1 cellular context compared by ENCODE assay signal in the genomic region with DNA sequence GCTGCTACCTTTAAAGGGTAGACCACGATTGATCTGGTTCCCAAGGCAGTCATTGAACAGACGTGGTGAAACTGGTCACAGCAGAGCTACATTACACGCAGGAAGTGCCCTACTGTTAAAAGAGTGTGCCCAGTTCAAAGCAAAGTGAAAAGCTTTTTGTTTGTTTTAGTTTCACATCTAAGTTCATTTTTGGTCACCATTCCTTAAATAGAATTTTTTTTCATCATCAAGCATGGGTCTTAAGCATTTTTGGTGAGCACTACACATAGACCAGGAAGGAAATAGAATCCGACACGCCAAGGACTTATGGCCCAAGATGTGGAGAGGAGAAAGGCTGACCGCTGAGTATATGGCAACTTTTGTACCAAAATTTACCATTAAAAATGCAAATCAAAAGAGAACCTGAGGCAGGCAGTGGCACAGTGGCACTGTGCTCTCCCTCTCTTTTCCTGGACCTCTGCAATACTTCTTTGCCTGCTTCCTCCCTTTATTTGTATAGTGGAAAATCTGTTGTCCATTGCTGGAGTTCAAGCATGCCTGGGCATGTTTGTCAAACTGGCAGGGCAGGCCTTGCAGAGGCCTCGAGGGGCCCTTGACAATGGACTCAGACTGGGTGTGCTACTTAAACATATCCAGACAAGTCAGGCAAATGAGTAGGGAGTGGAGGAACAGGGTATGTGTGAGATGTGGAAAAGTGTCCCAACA.
TF ChIP-seq lines count a peak whose summit lies in the region.

No MANE protein-coding gene starts in this region.

TF ChIP-seq in HepG2, 621 proteins besides CTCF, POLR2A, EP300 and RAD21 (continued from another document):
- TF ChIP-seq, protein P1, sequence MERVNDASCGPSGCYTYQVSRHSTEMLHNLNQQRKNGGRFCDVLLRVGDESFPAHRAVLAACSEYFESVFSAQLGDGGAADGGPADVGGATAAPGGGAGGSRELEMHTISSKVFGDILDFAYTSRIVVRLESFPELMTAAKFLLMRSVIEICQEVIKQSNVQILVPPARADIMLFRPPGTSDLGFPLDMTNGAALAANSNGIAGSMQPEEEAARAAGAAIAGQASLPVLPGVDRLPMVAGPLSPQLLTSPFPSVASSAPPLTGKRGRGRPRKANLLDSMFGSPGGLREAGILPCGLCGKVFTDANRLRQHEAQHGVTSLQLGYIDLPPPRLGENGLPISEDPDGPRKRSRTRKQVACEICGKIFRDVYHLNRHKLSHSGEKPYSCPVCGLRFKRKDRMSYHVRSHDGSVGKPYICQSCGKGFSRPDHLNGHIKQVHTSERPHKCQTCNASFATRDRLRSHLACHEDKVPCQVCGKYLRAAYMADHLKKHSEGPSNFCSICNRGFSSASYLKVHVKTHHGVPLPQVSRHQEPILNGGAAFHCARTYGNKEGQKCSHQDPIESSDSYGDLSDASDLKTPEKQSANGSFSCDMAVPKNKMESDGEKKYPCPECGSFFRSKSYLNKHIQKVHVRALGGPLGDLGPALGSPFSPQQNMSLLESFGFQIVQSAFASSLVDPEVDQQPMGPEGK (CRISPR knock-in tag; IDR thresholded peaks at IDR 0.05), result peak; percentile 38; the same call in 1 of the 2 replicates
- TF ChIP-seq PPARG (CRISPR knock-in tag; conservative IDR thresholded peaks at IDR 0.05) (peak; percentile 71), ELF3 (CRISPR knock-in tag; IDR thresholded peaks at IDR 0.05) (peak; percentile 79; the same call in 1 of the 2 replicates), HOXA3 (CRISPR knock-in tag; IDR thresholded peaks at IDR 0.05) (peak; percentile 65), MZF1 (CRISPR knock-in tag; IDR thresholded peaks at IDR 0.05; ENCODE audit: borderline replicate concordance) (no peak), ZKSCAN8 (CRISPR knock-in tag; IDR thresholded peaks at IDR 0.05; ENCODE audit: borderline replicate concordance) (no peak), ZNF3 (CRISPR knock-in tag; IDR thresholded peaks at IDR 0.05) (no peak), THYN1 (CRISPR knock-in tag; IDR thresholded peaks at IDR 0.05; ENCODE audit: borderline replicate concordance, low read depth) (no peak), ZNF782 (CRISPR knock-in tag; IDR thresholded peaks at IDR 0.05; ENCODE audit: borderline replicate concordance) (no peak), NFATC3 (CRISPR knock-in tag; IDR thresholded peaks at IDR 0.05) (no peak), ZFP36L2 (CRISPR knock-in tag; IDR thresholded peaks at IDR 0.05) (no peak), PHB2 (IDR thresholded peaks at IDR 0.05; ENCODE audit: partially characterized antibody) (no peak), CBX2 (IDR thresholded peaks at IDR 0.05; ENCODE audit: low read depth, low read length) (no peak), CBX2 (CRISPR knock-in tag; IDR thresholded peaks at IDR 0.05; ENCODE audit: low read depth) (no peak), ZFP36L1 (CRISPR knock-in tag; IDR thresholded peaks at IDR 0.05) (0 out of 2 replicates have a peak, but pooled peaks have one; percentile 72), MBNL3 (CRISPR knock-in tag; conservative IDR thresholded peaks at IDR 0.05) (peak; percentile 86; the same call in 1 of the 2 replicates), ZNF253 (CRISPR knock-in tag; IDR thresholded peaks at IDR 0.05; ENCODE audit: borderline replicate concordance) (no peak), ZNF746 (CRISPR knock-in tag; IDR thresholded peaks at IDR 0.05) (no peak), FOXM1 (CRISPR knock-in tag; IDR thresholded peaks at IDR 0.05) (no peak), CCDC6 (CRISPR knock-in tag; IDR thresholded peaks at IDR 0.05) (no peak), ZIK1 (CRISPR knock-in tag; IDR thresholded peaks at IDR 0.05; ENCODE audit: borderline replicate concordance, low read depth) (0 out of 2 replicates have a peak, but pooled peaks have one; percentile 56), ATF1 (CRISPR knock-in tag; IDR thresholded peaks at IDR 0.05) (no peak), FOXO1 (CRISPR knock-in tag; IDR thresholded peaks at IDR 0.05) (peak; percentile 85), ZNF557 (CRISPR knock-in tag; IDR thresholded peaks at IDR 0.05) (no peak), ZNF207 (IDR thresholded peaks at IDR 0.05; ENCODE audit: borderline replicate concordance) (no peak), PTBP1 (IDR thresholded peaks at IDR 0.05; ENCODE audit: low read depth, low read length, poor library complexity, severe bottlenecking) (no peak), ZNF546 (CRISPR knock-in tag; conservative IDR thresholded peaks at IDR 0.05) (no peak), ZNF292 (CRISPR knock-in tag; IDR thresholded peaks at IDR 0.05; ENCODE audit: borderline replicate concordance, low read depth) (peak; percentile 83; the same call in 1 of the 2 replicates), RFXANK (CRISPR knock-in tag; IDR thresholded peaks at IDR 0.05) (no peak; the same call in 1 of the 2 replicates), NFE2L2 (IDR thresholded peaks at IDR 0.05; ENCODE audit: low read length) (no peak), ZFP36 (IDR thresholded peaks at IDR 0.05; ENCODE audit: borderline replicate concordance, low read depth, low read length, partially characterized antibody) (no peak), MED8 (CRISPR knock-in tag; IDR thresholded peaks at IDR 0.05; ENCODE audit: insufficient replicate concordance) (no peak), ZNF543 (CRISPR knock-in tag; IDR thresholded peaks at IDR 0.05) (0 out of 2 replicates have a peak, but pooled peaks have one; percentile 49), ZNF17 (CRISPR knock-in tag; IDR thresholded peaks at IDR 0.05) (no peak), TOPORS (CRISPR knock-in tag; IDR thresholded peaks at IDR 0.05) (no peak), ZNF572 (CRISPR knock-in tag; IDR thresholded peaks at IDR 0.05) (no peak), ZNF430 (CRISPR knock-in tag; IDR thresholded peaks at IDR 0.05) (0 out of 2 replicates have a peak, but pooled peaks have one; percentile 21)
- TF ChIP-seq, protein P2, sequence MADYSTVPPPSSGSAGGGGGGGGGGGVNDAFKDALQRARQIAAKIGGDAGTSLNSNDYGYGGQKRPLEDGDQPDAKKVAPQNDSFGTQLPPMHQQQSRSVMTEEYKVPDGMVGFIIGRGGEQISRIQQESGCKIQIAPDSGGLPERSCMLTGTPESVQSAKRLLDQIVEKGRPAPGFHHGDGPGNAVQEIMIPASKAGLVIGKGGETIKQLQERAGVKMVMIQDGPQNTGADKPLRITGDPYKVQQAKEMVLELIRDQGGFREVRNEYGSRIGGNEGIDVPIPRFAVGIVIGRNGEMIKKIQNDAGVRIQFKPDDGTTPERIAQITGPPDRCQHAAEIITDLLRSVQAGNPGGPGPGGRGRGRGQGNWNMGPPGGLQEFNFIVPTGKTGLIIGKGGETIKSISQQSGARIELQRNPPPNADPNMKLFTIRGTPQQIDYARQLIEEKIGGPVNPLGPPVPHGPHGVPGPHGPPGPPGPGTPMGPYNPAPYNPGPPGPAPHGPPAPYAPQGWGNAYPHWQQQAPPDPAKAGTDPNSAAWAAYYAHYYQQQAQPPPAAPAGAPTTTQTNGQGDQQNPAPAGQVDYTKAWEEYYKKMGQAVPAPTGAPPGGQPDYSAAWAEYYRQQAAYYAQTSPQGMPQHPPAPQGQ (CRISPR knock-in tag; IDR thresholded peaks at IDR 0.05; ENCODE audit: borderline replicate concordance), result no peak
- TF ChIP-seq, protein P3, sequence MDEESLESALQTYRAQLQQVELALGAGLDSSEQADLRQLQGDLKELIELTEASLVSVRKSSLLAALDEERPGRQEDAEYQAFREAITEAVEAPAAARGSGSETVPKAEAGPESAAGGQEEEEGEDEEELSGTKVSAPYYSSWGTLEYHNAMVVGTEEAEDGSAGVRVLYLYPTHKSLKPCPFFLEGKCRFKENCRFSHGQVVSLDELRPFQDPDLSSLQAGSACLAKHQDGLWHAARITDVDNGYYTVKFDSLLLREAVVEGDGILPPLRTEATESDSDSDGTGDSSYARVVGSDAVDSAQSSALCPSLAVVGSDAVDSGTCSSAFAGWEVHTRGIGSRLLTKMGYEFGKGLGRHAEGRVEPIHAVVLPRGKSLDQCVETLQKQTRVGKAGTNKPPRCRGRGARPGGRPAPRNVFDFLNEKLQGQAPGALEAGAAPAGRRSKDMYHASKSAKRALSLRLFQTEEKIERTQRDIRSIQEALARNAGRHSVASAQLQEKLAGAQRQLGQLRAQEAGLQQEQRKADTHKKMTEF (CRISPR knock-in tag; IDR thresholded peaks at IDR 0.05), result peak; percentile 88
- TF ChIP-seq, protein P4, sequence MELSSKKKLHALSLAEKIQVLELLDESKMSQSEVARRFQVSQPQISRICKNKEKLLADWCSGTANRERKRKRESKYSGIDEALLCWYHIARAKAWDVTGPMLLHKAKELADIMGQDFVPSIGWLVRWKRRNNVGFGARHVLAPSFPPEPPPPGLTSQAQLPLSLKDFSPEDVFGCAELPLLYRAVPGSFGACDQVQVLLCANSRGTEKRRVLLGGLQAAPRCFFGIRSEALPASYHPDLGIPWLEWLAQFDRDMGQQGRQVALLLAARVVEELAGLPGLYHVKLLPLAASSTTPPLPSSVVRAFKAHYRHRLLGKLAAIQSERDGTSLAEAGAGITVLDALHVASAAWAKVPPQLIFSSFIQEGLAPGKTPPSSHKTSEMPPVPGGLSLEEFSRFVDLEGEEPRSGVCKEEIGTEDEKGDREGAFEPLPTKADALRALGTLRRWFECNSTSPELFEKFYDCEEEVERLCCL (CRISPR knock-in tag; IDR thresholded peaks at IDR 0.05; ENCODE audit: borderline replicate concordance), result no peak
- TF ChIP-seq, protein P5, sequence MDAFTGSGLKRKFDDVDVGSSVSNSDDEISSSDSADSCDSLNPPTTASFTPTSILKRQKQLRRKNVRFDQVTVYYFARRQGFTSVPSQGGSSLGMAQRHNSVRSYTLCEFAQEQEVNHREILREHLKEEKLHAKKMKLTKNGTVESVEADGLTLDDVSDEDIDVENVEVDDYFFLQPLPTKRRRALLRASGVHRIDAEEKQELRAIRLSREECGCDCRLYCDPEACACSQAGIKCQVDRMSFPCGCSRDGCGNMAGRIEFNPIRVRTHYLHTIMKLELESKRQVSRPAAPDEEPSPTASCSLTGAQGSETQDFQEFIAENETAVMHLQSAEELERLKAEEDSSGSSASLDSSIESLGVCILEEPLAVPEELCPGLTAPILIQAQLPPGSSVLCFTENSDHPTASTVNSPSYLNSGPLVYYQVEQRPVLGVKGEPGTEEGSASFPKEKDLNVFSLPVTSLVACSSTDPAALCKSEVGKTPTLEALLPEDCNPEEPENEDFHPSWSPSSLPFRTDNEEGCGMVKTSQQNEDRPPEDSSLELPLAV (CRISPR knock-in tag; conservative IDR thresholded peaks at IDR 0.05; ENCODE audit: low read depth), result no peak
- TF ChIP-seq, protein P6, sequence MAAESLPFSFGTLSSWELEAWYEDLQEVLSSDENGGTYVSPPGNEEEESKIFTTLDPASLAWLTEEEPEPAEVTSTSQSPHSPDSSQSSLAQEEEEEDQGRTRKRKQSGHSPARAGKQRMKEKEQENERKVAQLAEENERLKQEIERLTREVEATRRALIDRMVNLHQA (CRISPR knock-in tag; IDR thresholded peaks at IDR 0.05), result no peak
- TF ChIP-seq, protein P7, sequence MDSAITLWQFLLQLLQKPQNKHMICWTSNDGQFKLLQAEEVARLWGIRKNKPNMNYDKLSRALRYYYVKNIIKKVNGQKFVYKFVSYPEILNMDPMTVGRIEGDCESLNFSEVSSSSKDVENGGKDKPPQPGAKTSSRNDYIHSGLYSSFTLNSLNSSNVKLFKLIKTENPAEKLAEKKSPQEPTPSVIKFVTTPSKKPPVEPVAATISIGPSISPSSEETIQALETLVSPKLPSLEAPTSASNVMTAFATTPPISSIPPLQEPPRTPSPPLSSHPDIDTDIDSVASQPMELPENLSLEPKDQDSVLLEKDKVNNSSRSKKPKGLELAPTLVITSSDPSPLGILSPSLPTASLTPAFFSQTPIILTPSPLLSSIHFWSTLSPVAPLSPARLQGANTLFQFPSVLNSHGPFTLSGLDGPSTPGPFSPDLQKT (CRISPR knock-in tag; IDR thresholded peaks at IDR 0.05; ENCODE audit: borderline replicate concordance), result no peak
- TF ChIP-seq, protein P8, sequence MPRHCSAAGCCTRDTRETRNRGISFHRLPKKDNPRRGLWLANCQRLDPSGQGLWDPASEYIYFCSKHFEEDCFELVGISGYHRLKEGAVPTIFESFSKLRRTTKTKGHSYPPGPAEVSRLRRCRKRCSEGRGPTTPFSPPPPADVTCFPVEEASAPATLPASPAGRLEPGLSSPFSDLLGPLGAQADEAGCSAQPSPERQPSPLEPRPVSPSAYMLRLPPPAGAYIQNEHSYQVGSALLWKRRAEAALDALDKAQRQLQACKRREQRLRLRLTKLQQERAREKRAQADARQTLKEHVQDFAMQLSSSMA (CRISPR knock-in tag; IDR thresholded peaks at IDR 0.05), result 0 out of 2 replicates have a peak, but pooled peaks have one; percentile 64
- TF ChIP-seq, protein P9, sequence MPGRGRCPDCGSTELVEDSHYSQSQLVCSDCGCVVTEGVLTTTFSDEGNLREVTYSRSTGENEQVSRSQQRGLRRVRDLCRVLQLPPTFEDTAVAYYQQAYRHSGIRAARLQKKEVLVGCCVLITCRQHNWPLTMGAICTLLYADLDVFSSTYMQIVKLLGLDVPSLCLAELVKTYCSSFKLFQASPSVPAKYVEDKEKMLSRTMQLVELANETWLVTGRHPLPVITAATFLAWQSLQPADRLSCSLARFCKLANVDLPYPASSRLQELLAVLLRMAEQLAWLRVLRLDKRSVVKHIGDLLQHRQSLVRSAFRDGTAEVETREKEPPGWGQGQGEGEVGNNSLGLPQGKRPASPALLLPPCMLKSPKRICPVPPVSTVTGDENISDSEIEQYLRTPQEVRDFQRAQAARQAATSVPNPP (CRISPR knock-in tag; IDR thresholded peaks at IDR 0.05), result peak; percentile 57; the same call in 1 of the 2 replicates
- TF ChIP-seq, protein P10, sequence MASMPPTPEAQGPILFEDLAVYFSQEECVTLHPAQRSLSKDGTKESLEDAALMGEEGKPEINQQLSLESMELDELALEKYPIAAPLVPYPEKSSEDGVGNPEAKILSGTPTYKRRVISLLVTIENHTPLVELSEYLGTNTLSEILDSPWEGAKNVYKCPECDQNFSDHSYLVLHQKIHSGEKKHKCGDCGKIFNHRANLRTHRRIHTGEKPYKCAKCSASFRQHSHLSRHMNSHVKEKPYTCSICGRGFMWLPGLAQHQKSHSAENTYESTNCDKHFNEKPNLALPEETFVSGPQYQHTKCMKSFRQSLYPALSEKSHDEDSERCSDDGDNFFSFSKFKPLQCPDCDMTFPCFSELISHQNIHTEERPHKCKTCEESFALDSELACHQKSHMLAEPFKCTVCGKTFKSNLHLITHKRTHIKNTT (CRISPR knock-in tag; IDR thresholded peaks at IDR 0.05), result no peak
